2 cellular contexts compared by ENCODE assay signal in genomic region chr15:52518972-52519371, GRCh38.
TF ChIP-seq lines count a peak whose summit lies in the region.

No MANE protein-coding gene starts in this region.

TF ChIP-seq in HepG2, 621 proteins besides CTCF, POLR2A, EP300 and RAD21:
- TF ChIP-seq MXD4 (CRISPR knock-in tag; IDR thresholded peaks at IDR 0.05) = no peak
- TF ChIP-seq CEBPB (IDR thresholded peaks at IDR 0.05; ENCODE audit: borderline replicate concordance, low read depth, low read length) = peak; percentile 38; the same call in 1 of the 2 replicates
- TF ChIP-seq TEAD2 (CRISPR knock-in tag; IDR thresholded peaks at IDR 0.05) = no peak
- TF ChIP-seq PHF8 (CRISPR knock-in tag; IDR thresholded peaks at IDR 0.05) = no peak
- no peak for TF ChIP-seq TFDP2 (CRISPR knock-in tag; IDR thresholded peaks at IDR 0.05)
- no peak for TF ChIP-seq ETV5 (CRISPR knock-in tag; IDR thresholded peaks at IDR 0.05; ENCODE audit: borderline replicate concordance)
- no peak for TF ChIP-seq GLI4 (CRISPR knock-in tag; IDR thresholded peaks at IDR 0.05; ENCODE audit: borderline replicate concordance)
- TF ChIP-seq SUZ12 (IDR thresholded peaks at IDR 0.05; ENCODE audit: low read depth, low read length) = no peak

TF ChIP-seq in K562, 482 proteins besides CTCF, POLR2A, EP300 and RAD21:
- TF ChIP-seq CEBPG (CRISPR knock-in tag; IDR thresholded peaks at IDR 0.05) (no peak), CEBPG (tag; conservative IDR thresholded peaks at IDR 0.05 in 1 of 2, IDR thresholded peaks at IDR 0.05 in 1 of 2) (peak in 1 of 2 experiments; percentile 43; a peak in 1 of 4 replicates), TSHZ1 (CRISPR knock-in tag; IDR thresholded peaks at IDR 0.05) (no peak), E4F1 (CRISPR knock-in tag; IDR thresholded peaks at IDR 0.05; ENCODE audit: borderline replicate concordance) (no peak), DLX4 (CRISPR knock-in tag; IDR thresholded peaks at IDR 0.05) (no peak), ZBTB34 (CRISPR knock-in tag; IDR thresholded peaks at IDR 0.05) (no peak), EZH2 (IDR thresholded peaks at IDR 0.05; ENCODE audit: borderline replicate concordance, low read depth, low read length) (no peak), CEBPB (tag; IDR thresholded peaks at IDR 0.05) (peak; percentile 70)
